Comparison of ENCODE assay signal across 12 cellular contexts in genomic region chr3:185977679-185978040, GRCh38. TPM values are rescaled to one million over a fixed set of nuclear protein-coding genes. Genes with fewer than 3 reads are reported as not detected.
DNase-seq lines count a peak whose midpoint lies in the region; ATAC-seq and TF ChIP-seq lines count a peak whose summit lies in the region.
"Had no signal": no experiment of that assay in that cellular context is flagged by ENCODE, and none has a peak within 500 bp of the region (broad histone marks: within the 10 kb centered on the region; RNA-seq: fewer than 3 reads in every experiment).

No MANE protein-coding gene starts in this region.

- H3K27ac Mint-ChIP-seq in activated T-cell treated with anti-CD3 and anti-CD28 coated beads, Interleukin-2, amount 50 U/mL, for 24 hours, result peak overlapping the region; percentile 30
- H3K27ac Mint-ChIP-seq in activated naive CD8-positive, alpha-beta T cell treated with anti-CD3 and anti-CD28 coated beads, Interleukin-2, amount 10 ng/mL, durations not matched to agents 7 days and 5 days, result peak overlapping the region; percentile 60
- no peak overlapping the region for H3K27ac Mint-ChIP-seq in stimulated activated effector memory CD8-positive, alpha-beta T cell treated with anti-CD3 and anti-CD28 coated beads, Interleukin-12 subunit alpha, Interleukin-12 subunit beta, amount 100 ng/mL, for 72 hours
- H3K27ac Mint-ChIP-seq: activated CD8-positive, alpha-beta memory T cell treated with anti-CD3 and anti-CD28 coated beads, Interleukin-2, amount 10 ng/mL, durations not matched to agents 7 days and 5 days had no signal

- no peak for ATAC-seq in activated naive CD8-positive, alpha-beta T cell treated with anti-CD3 and anti-CD28 coated beads, Interleukin-2, amount 10 ng/mL, durations not matched to agents 7 days and 5 days (ENCODE audit: low read depth)
- ATAC-seq in stimulated activated effector memory CD8-positive, alpha-beta T cell treated with anti-CD3 and anti-CD28 coated beads, Interleukin-12 subunit alpha, Interleukin-12 subunit beta, amount 100 ng/mL, for 72 hours, result no peak

- no peak for DNase-seq in activated T-cell treated with anti-CD3 and anti-CD28 coated beads, Interleukin-2, amount 50 U/mL, for 24 hours
- no peak for DNase-seq in activated T-cell treated with anti-CD3 and anti-CD28 coated beads for 4 hours
- DNase-seq in activated naive CD8-positive, alpha-beta T cell treated with anti-CD3 and anti-CD28 coated beads, Interleukin-2, amount 10 ng/mL, durations not matched to agents 7 days and 5 days, result no peak
- no peak for DNase-seq in stimulated activated effector memory CD8-positive, alpha-beta T cell treated with anti-CD3 and anti-CD28 coated beads, Interleukin-12 subunit alpha, Interleukin-12 subunit beta, amount 100 ng/mL, for 72 hours (ENCODE audit: low spot score in 2 of 2)
- no peak for DNase-seq in middle frontal gyrus (ENCODE audit: extremely low spot score, low spot score)
- DNase-seq in activated CD8-positive, alpha-beta memory T cell treated with anti-CD3 and anti-CD28 coated beads, Interleukin-2, amount 50 U/mL, for 4 hours, result no peak
- no peak for DNase-seq in GM13976 (ENCODE audit: low spot score)
- DNase-seq: cortex of kidney, SIG-M5 had no signal

- peak; percentile 24; the same call in 1 of the 2 replicates for TF ChIP-seq CTCF in LNCAP (IDR thresholded peaks at IDR 0.05)
- TF ChIP-seq CTCF in GM13976 (IDR thresholded peaks at IDR 0.05; ENCODE audit: borderline replicate concordance, control extremely low read depth, extremely low read depth, insufficient read depth, missing control alignments), result no peak

- peak overlapping the region; percentile 41 for H3K4me3 Mint-ChIP-seq in activated T-cell treated with anti-CD3 and anti-CD28 coated beads, Interleukin-2, amount 50 U/mL, for 24 hours
- H3K4me3 Mint-ChIP-seq in activated naive CD8-positive, alpha-beta T cell treated with anti-CD3 and anti-CD28 coated beads, Interleukin-2, amount 10 ng/mL, durations not matched to agents 7 days and 5 days, result peak overlapping the region; percentile 50
- peak overlapping the region; percentile 33 for H3K4me3 Mint-ChIP-seq in stimulated activated effector memory CD8-positive, alpha-beta T cell treated with anti-CD3 and anti-CD28 coated beads, Interleukin-12 subunit alpha, Interleukin-12 subunit beta, amount 100 ng/mL, for 72 hours
- H3K4me3 Mint-ChIP-seq: activated CD8-positive, alpha-beta memory T cell treated with anti-CD3 and anti-CD28 coated beads, Interleukin-2, amount 10 ng/mL, durations not matched to agents 7 days and 5 days; T-cell had no signal

- no peaks in the 10 kb centered on the region for H3K9me3 Mint-ChIP-seq in activated T-cell treated with anti-CD3 and anti-CD28 coated beads, Interleukin-2, amount 50 U/mL, for 24 hours
- H3K9me3 Mint-ChIP-seq in activated naive CD8-positive, alpha-beta T cell treated with anti-CD3 and anti-CD28 coated beads, Interleukin-2, amount 10 ng/mL, durations not matched to agents 7 days and 5 days, result no peaks in the 10 kb centered on the region
- H3K9me3 Mint-ChIP-seq in stimulated activated effector memory CD8-positive, alpha-beta T cell treated with anti-CD3 and anti-CD28 coated beads, Interleukin-12 subunit alpha, Interleukin-12 subunit beta, amount 100 ng/mL, for 72 hours, result no peaks in the 10 kb centered on the region
- H3K9me3 Mint-ChIP-seq: T-cell had no signal

- H3K36me3 Mint-ChIP-seq in activated T-cell treated with anti-CD3 and anti-CD28 coated beads, Interleukin-2, amount 50 U/mL, for 24 hours (ENCODE audit: low read depth), result no peaks in the 10 kb centered on the region
- H3K36me3 Mint-ChIP-seq in activated naive CD8-positive, alpha-beta T cell treated with anti-CD3 and anti-CD28 coated beads, Interleukin-2, amount 10 ng/mL, durations not matched to agents 7 days and 5 days, result no peaks in the 10 kb centered on the region
- no peaks in the 10 kb centered on the region for H3K36me3 Mint-ChIP-seq in stimulated activated effector memory CD8-positive, alpha-beta T cell treated with anti-CD3 and anti-CD28 coated beads, Interleukin-12 subunit alpha, Interleukin-12 subunit beta, amount 100 ng/mL, for 72 hours
- H3K36me3 Mint-ChIP-seq: activated CD8-positive, alpha-beta memory T cell treated with anti-CD3 and anti-CD28 coated beads, Interleukin-2, amount 10 ng/mL, durations not matched to agents 7 days and 5 days; T-cell had no signal

- peaks cover 23% of the 10 kb centered on the region for H3K4me1 Mint-ChIP-seq in activated T-cell treated with anti-CD3 and anti-CD28 coated beads, Interleukin-2, amount 50 U/mL, for 24 hours (ENCODE audit: low read depth)
- H3K4me1 Mint-ChIP-seq in activated naive CD8-positive, alpha-beta T cell treated with anti-CD3 and anti-CD28 coated beads, Interleukin-2, amount 10 ng/mL, durations not matched to agents 7 days and 5 days, result peaks cover 9% of the 10 kb centered on the region
- H3K4me1 Mint-ChIP-seq in stimulated activated effector memory CD8-positive, alpha-beta T cell treated with anti-CD3 and anti-CD28 coated beads, Interleukin-12 subunit alpha, Interleukin-12 subunit beta, amount 100 ng/mL, for 72 hours, result peaks cover 17% of the 10 kb centered on the region

- in situ Hi-C loops in GM13976 (cut with MboI; ENCODE audit: low sequenced_read_pairs, unreplicated experiment), result no loop called here

- POLR2A ChIA-PET in activated naive CD8-positive, alpha-beta T cell treated with anti-CD3 and anti-CD28 coated beads, Interleukin-2, amount 10 ng/mL, durations not matched to agents 7 days and 5 days (lab: Charles Lee), result no interaction called here

- peaks cover 14% of the 10 kb centered on the region for H3K27me3 Mint-ChIP-seq in activated T-cell treated with anti-CD3 and anti-CD28 coated beads, Interleukin-2, amount 50 U/mL, for 24 hours
- peaks cover 16% of the 10 kb centered on the region for H3K27me3 Mint-ChIP-seq in activated naive CD8-positive, alpha-beta T cell treated with anti-CD3 and anti-CD28 coated beads, Interleukin-2, amount 10 ng/mL, durations not matched to agents 7 days and 5 days

RNA-seq across cellular contexts. Expression of gene TRA2B, which starts 39.8 kb away (rescaled TPM):
- total RNA-seq in activated naive CD8-positive, alpha-beta T cell treated with anti-CD3 and anti-CD28 coated beads, Interleukin-2, amount 10 ng/mL, durations not matched to agents 7 days and 5 days, result 100 to 1,000 TPM; 222 to 243 TPM
